ENCODE assay signal across 8 cellular contexts in the genomic region with DNA sequence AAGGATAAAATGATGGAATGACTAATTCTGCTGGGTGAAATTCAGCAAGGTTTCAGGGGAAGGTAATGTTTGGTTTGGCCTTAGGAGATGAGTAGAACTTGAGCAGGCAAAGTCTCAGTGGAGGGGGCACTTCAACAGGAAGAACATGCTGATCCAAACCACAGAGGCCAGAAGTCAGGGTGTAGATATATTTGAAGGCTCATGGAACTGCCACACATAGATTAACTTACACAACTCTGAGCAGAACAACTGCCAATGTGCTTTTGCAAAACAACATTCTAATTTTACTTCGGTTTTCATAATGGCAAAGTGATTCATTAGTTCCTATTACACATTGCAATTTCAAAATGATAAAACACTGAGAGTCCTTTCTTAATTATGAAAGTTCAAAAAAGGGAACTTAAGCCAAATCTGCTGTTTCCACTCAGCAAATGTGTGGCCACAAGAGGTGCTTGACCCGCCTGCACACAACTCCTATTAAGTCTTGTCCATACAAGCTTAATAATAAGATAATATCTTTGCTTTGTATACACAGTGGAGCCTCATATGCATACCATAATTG.
A peak's percentile ranks its signal among the peaks of the same experiment; 100 is the strongest.
DNase-seq lines count a peak whose midpoint lies in the region; ATAC-seq and TF ChIP-seq lines count a peak whose summit lies in the region.

No MANE protein-coding gene starts in this region.

- H3K27ac Mint-ChIP-seq in glutamatergic neuron (ENCODE audit: unreplicated experiment) = no peak overlapping the region

- H3K27me3 Mint-ChIP-seq in glutamatergic neuron (ENCODE audit: unreplicated experiment) = no peaks in the 10 kb centered on the region

- ATAC-seq in GM19438 (IDR thresholded peaks at IDR 0.05; ENCODE audit: low read depth, unreplicated experiment) = peak; percentile 63
- ATAC-seq in thoracic aorta (ENCODE audit: insufficient number of reproducible peaks, low FRiP score, low read depth) = peak; percentile 74

- peak overlapping the region; percentile 28 to 79 for H3K27ac ChIP-seq in coronary artery
- peak overlapping the region in 1 of 2 donors; percentile 32 for H3K27ac ChIP-seq in thoracic aorta

- H3K4me3 ChIP-seq in AG09309 (ENCODE audit: control insufficient read depth, low read depth, low read length) (no peak overlapping the region), coronary artery (no peak overlapping the region), thoracic aorta (no peak overlapping the region)

- no peaks in the 10 kb centered on the region for H3K27me3 ChIP-seq in thoracic aorta (replicated peaks; ENCODE audit: insufficient read depth)

- no peaks in the 10 kb centered on the region for H3K36me3 Mint-ChIP-seq in glutamatergic neuron (ENCODE audit: unreplicated experiment)

- H3K4me1 ChIP-seq in thoracic aorta (ENCODE audit: control insufficient read depth in 1 of 2, low read depth in 2 of 2) = peaks cover 8 to 17% of the 10 kb centered on the region in 2 donors

- no peaks in the 10 kb centered on the region for H3K36me3 ChIP-seq in thoracic aorta

- H3K9me3 ChIP-seq in thoracic aorta = no peaks in the 10 kb centered on the region

- no peaks in the 10 kb centered on the region for H3K9me3 Mint-ChIP-seq in glutamatergic neuron (ENCODE audit: unreplicated experiment)

- no peaks in the 10 kb centered on the region for H3K4me1 Mint-ChIP-seq in glutamatergic neuron (ENCODE audit: low read depth, unreplicated experiment)

- no peak for TF ChIP-seq CTCF in AG09309 (IDR thresholded peaks at IDR 0.05; ENCODE audit: control insufficient read depth, insufficient read depth, low read depth, low read length, missing control alignments)
- TF ChIP-seq CTCF in coronary artery (IDR thresholded peaks at IDR 0.05) = no peak
- TF ChIP-seq CTCF in thoracic aorta (IDR thresholded peaks at IDR 0.05) = no peak
- no peak for TF ChIP-seq CTCF in glutamatergic neuron (IDR thresholded peaks at IDR 0.05; ENCODE audit: partially characterized antibody, unreplicated experiment)

- DNase-seq in AG09309 (ENCODE audit: low read depth) (peak; percentile 98), HPDE6-E6E7 (ENCODE audit: extremely low spot score) (peak; percentile 23), coronary artery (ENCODE audit: low spot score) (peak; percentile 78), thoracic aorta (ENCODE audit: low spot score) (no peak), NCI-H2171 (lab: John Stamatoyannopoulos, UW) (no peak), glutamatergic neuron (no peak), mesenteric fat pad (ENCODE audit: low spot score) (no peak)

- no peak overlapping the region for H3K4me3 Mint-ChIP-seq in glutamatergic neuron (ENCODE audit: unreplicated experiment)

Comparison
In these comparisons a context has a peak if more than half of its experiments do, and no peak if none do; other contexts are left out.
1. DNase-seq: peak in AG09309 (single experiment), HPDE6-E6E7 (single experiment) and coronary artery (single experiment); none in thoracic aorta (single experiment), NCI-H2171 (single experiment), glutamatergic neuron (single experiment) and mesenteric fat pad (single experiment).